In genomic region chr3:132344666-132345280, GRCh38 we compare ENCODE assay signal across 19 cellular contexts. TPM values are rescaled to one million over a fixed set of nuclear protein-coding genes. Genes with fewer than 3 reads are reported as not detected.
DNase-seq lines count a peak whose midpoint lies in the region; TF ChIP-seq lines count a peak whose summit lies in the region.
"Had no signal": no experiment of that assay in that cellular context is flagged by ENCODE, and none has a peak within 500 bp of the region (broad histone marks: within the 10 kb centered on the region; RNA-seq: fewer than 3 reads in every experiment).

No MANE protein-coding gene starts in this region.

- H3K36me3 ChIP-seq in PC-9 (ENCODE audit: low read depth) (no peaks in the 10 kb centered on the region), OCI-LY7 (ENCODE audit: insufficient read depth, low read length) (no peaks in the 10 kb centered on the region), brain microvascular endothelial cell (replicated peaks) (no peaks in the 10 kb centered on the region)
- H3K36me3 ChIP-seq: left ventricle myocardium inferior, neural progenitor cell had no signal

- peaks cover 31% of the 10 kb centered on the region for H3F3A ChIP-seq in PC-9 (ENCODE audit: insufficient read depth, low read depth)

- H3K9me2 ChIP-seq in PC-9 (ENCODE audit: insufficient read depth): no peaks in the 10 kb centered on the region
- no peaks in the 10 kb centered on the region for H3K9me2 ChIP-seq in OCI-LY7 (ENCODE audit: insufficient read depth, low read length)

- intact Hi-C loops in PC-9 (cut with micrococcal nuclease; ENCODE audit: unreplicated experiment) (loop anchor here (1.0 to 10.0 kb wide), 4 partner anchors 27 to 340 kb away; partner anchors contain the start of genes ACP3 and DNAJC13), OCI-LY7 (cut with micrococcal nuclease; ENCODE audit: unreplicated experiment) (loop anchor here (5.0 kb wide), 1 partner anchor 312 kb away; no protein-coding TSS in a partner anchor)

- H3K9me3 ChIP-seq in PC-9 (ENCODE audit: insufficient read depth, low read depth) (no peaks in the 10 kb centered on the region), OCI-LY7 (ENCODE audit: low read length) (no peaks in the 10 kb centered on the region)
- H3K9me3 ChIP-seq: left ventricle myocardium inferior, spleen had no signal

- CTCF ChIA-PET in PC-9 (lab: Charles Lee) (interaction anchor here (0.8 kb wide), 1 partner anchor 90 kb away, joined by 5 read pairs; no protein-coding TSS in a partner anchor), OCI-LY7 (lab: Charles Lee; ENCODE audit: unreplicated experiment) (no interaction called here)

- H4K20me1 ChIP-seq in PC-9 (ENCODE audit: insufficient read depth) (no peaks in the 10 kb centered on the region), OCI-LY7 (ENCODE audit: insufficient read depth, low read length) (no peaks in the 10 kb centered on the region)

- H3K27ac ChIP-seq in PC-9 (peak overlapping the region; percentile 65), OCI-LY7 (ENCODE audit: low read depth, low read length, poor library complexity, severe bottlenecking) (no peak overlapping the region), brain microvascular endothelial cell (no peak overlapping the region)
- H3K27ac ChIP-seq: left ventricle myocardium inferior, neural progenitor cell, spleen had no signal

- H3K79me2 ChIP-seq in PC-9 (ENCODE audit: low read depth) (no peaks in the 10 kb centered on the region), OCI-LY7 (ENCODE audit: insufficient read depth, low read depth, low read length) (no peaks in the 10 kb centered on the region)

- H2AFZ ChIP-seq in PC-9: no peak overlapping the region
- H2AFZ ChIP-seq in OCI-LY7 (ENCODE audit: low read length): no peak overlapping the region
- H2AFZ ChIP-seq: neural progenitor cell had no signal

- no peaks in the 10 kb centered on the region for H3K27me3 ChIP-seq in PC-9 (ENCODE audit: insufficient read depth, low read depth)
- H3K27me3 ChIP-seq in brain microvascular endothelial cell (replicated peaks): no peaks in the 10 kb centered on the region
- H3K27me3 ChIP-seq: neural progenitor cell, spleen had no signal

- BruUV-seq in PC-9 (replicated peaks; lab: Mats Ljungman, UMichigan) (no TSS peak), OCI-LY7 (replicated peaks; lab: Mats Ljungman, UMichigan) (no TSS peak)

- POLR2A ChIA-PET in PC-9 (lab: Charles Lee; ENCODE audit: unreplicated experiment) (interaction anchor here (0.7 kb wide), 2 partner anchors 298 to 1092 kb away, joined by 4 to 5 read pairs; no protein-coding TSS in a partner anchor), OCI-LY7 (lab: Charles Lee) (interaction anchor here (0.6 to 0.7 kb wide), 2 partner anchors 41 to 98 kb away, joined by 3 read pairs; no protein-coding TSS in a partner anchor)

- H3K4me3 ChIP-seq in PC-9 (no peak overlapping the region), OCI-LY7 (ENCODE audit: low read depth, low read length, poor library complexity, severe bottlenecking) (no peak overlapping the region), brain microvascular endothelial cell (ENCODE audit: low read depth, low read length) (no peak overlapping the region)
- H3K4me3 ChIP-seq: left ventricle myocardium inferior, neural progenitor cell, spleen had no signal

- H3K4me1 ChIP-seq in PC-9 (replicated peaks; ENCODE audit: insufficient read depth) (peaks cover 42% of the 10 kb centered on the region), OCI-LY7 (ENCODE audit: insufficient read depth, low read length, poor library complexity, severe bottlenecking) (no peaks in the 10 kb centered on the region)

- peak overlapping the region; percentile 47 for H3K4me2 ChIP-seq in PC-9
- no peak overlapping the region for H3K4me2 ChIP-seq in OCI-LY7 (ENCODE audit: low read length)
- H3K4me2 ChIP-seq: neural progenitor cell had no signal

- no peak for TF ChIP-seq CTCF in PC-9 (conservative IDR thresholded peaks at IDR 0.05)
- no peak for TF ChIP-seq CTCF in OCI-LY7 (conservative IDR thresholded peaks at IDR 0.05; ENCODE audit: low read length)
- TF ChIP-seq CTCF in brain microvascular endothelial cell (IDR thresholded peaks at IDR 0.05; ENCODE audit: low read depth, low read length, missing control alignments): no peak

- in situ Hi-C loops in brain microvascular endothelial cell (cut with HindIII; ENCODE audit: low pct_ligation_motif_present, low sequenced_read_pairs): no loop called here

- DNase-seq in EH (ENCODE audit: low read depth): peak; percentile 23
- DNase-seq in PC-9: peak; percentile 27 to 86
- DNase-seq in dermis blood vessel endothelial cell: peak; percentile 8
- DNase-seq in kidney tubule cell (ENCODE audit: low spot score): peak; percentile 79
- DNase-seq in OCI-LY7 (ENCODE audit: low spot score): no peak
- no peak for DNase-seq in brain microvascular endothelial cell
- DNase-seq in putamen (ENCODE audit: low spot score): no peak
- DNase-seq in hippocampal formation (lab: John Stamatoyannopoulos, UW): no peak
- DNase-seq: activated naive CD4-positive, alpha-beta T cell treated with anti-CD3 and anti-CD28 coated beads for 36 hours; anterior cingulate cortex; CD4-positive, CD25-positive, alpha-beta regulatory T cell; left ventricle myocardium inferior; MV-4-11; NCI-H524 treated with DMSO at 0.1 percent for 48 hours; spleen; T-cell had no signal

RNA-seq across cellular contexts. Expression of gene ACP3, which starts 27.6 kb away (rescaled TPM):
- total RNA-seq in PC-9 (2021) (1.5 and 3.5 TPM in 2 replicates), dermis blood vessel endothelial cell (not detected in 2 replicates), OCI-LY7 (2022) (10.5 and 13.7 TPM in 2 replicates)
- 4.1 and 4.3 TPM in 2 replicates for total RNA-seq in OCI-LY7 (2014; rRNA removed; shearing (Covaris generic))
- total RNA-seq: activated naive CD4-positive, alpha-beta T cell treated with anti-CD3 and anti-CD28 coated beads for 36 hours; CD4-positive, CD25-positive, alpha-beta regulatory T cell; chondrocyte; pulmonary artery endothelial cell; T-cell had no signal

Comparison
In these comparisons a context has a peak if more than half of its experiments do, and no peak if none do; other contexts are left out.
1. DNase-seq: peak in EH (single experiment), PC-9 (2 of 2), dermis blood vessel endothelial cell (single experiment) and kidney tubule cell (single experiment); none in OCI-LY7 (single experiment), brain microvascular endothelial cell (single experiment), putamen (single experiment) and hippocampal formation (0 of 2).